1 cellular context compared by ENCODE assay signal in the genomic region with DNA sequence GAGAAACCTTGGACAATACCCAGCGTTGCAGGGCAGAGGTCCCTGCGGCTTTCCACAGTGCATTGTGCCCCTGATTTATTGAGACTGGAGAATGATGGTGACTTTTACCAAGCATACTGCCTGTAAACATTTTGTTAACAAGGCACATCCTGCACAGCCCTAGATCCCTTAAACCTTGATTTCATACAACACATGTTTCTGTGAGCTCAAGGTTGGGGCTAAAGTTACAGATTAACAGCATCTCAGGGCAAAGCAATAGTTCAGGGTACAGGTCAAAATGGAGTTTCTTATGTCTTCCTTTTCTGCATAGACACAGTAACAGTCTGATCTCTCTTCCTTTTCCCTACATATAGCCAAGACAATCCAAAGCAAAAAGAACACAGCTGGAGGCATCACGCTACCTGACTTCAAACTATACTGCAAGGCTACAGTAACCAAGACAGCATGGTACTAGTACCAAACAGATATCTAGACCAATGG. TPM values are rescaled to one million over a fixed set of nuclear protein-coding genes. Genes with fewer than 3 reads are reported as not detected.
"Had no signal": no experiment of that assay in that cellular context is flagged by ENCODE, and none has a peak within 500 bp of the region (broad histone marks: within the 10 kb centered on the region; RNA-seq: fewer than 3 reads in every experiment).

No MANE protein-coding gene starts in this region.

RNA-seq across cellular contexts. Expression of gene CPNE6, which starts 46.4 kb away (rescaled TPM):
- total RNA-seq: G401 had no signal
